ENCODE assay signal across 9 cellular contexts in the genomic region with DNA sequence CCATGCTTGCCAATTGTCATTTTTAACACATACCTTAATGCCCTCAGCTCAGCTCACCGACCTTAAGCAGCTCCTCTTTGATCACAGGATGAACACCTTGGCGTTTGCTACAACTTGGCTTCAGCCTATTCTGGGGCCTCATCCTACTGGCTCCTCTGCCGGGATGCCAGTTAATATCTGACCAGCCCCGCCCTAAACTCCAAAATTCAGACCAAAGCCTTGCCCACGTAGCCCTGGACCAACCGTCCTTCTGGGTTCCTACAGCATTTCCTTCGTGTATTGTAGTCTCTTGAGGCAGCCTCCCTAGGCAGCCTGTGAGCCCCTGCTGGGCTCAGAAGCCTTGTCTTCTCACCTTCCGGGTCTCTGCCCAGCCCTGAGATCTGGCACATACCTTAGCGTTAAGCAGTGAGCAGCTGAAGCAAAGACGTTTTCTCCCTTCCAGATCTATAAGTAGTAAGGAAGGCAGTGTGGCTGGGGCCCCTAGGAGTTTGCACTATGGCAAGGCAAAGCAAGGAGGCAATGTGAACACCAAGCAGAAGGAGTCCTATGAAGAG. TPM values are rescaled to one million over a fixed set of nuclear protein-coding genes. Genes with fewer than 3 reads are reported as not detected.
DNase-seq lines count a peak whose midpoint lies in the region; ATAC-seq, FAIRE-seq and TF ChIP-seq lines count a peak whose summit lies in the region.
"Had no signal": no experiment of that assay in that cellular context is flagged by ENCODE, and none has a peak within 500 bp of the region (broad histone marks: within the 10 kb centered on the region; RNA-seq: fewer than 3 reads in every experiment).

No MANE protein-coding gene starts in this region.

- H3K9me3 Mint-ChIP-seq in stimulated activated naive B cell treated with anti-CD40 and anti-IgM and Interleukin-4, amounts not matched to agents 10 μg/mL and 1 μg/mL and 100 μg/mL, for 72 hours = peaks cover 7 to 9% of the 10 kb centered on the region in 2 donors
- H3K9me3 Mint-ChIP-seq: stimulated activated naive CD8-positive, alpha-beta T cell treated with anti-CD3 and anti-CD28 coated beads, Interleukin-15, Interleukin-2, amounts not matched to agents 100 ng/mL and 50 ng/mL, for 24 hours had no signal

- peak overlapping the region; percentile 50 to 63 for H3K4me3 Mint-ChIP-seq in stimulated activated naive B cell treated with anti-CD40 and anti-IgM and Interleukin-4, amounts not matched to agents 10 μg/mL and 1 μg/mL and 100 μg/mL, for 72 hours

- H3K4me2 ChIP-seq in HCT116 (ENCODE audit: low read length) (peak overlapping the region; percentile 87), keratinocyte (ENCODE audit: control insufficient read depth, extremely low read depth, insufficient read depth, low read depth, low read length) (peak overlapping the region; percentile 87)

- peak overlapping the region; percentile 61 for H3K27ac Mint-ChIP-seq in stimulated activated naive B cell treated with anti-CD40 and anti-IgM and Interleukin-4, amounts not matched to agents 10 μg/mL and 1 μg/mL and 100 μg/mL, for 72 hours
- H3K27ac Mint-ChIP-seq: stimulated activated naive CD8-positive, alpha-beta T cell treated with anti-CD3 and anti-CD28 coated beads, Interleukin-15, Interleukin-2, amounts not matched to agents 100 ng/mL and 50 ng/mL, for 24 hours had no signal

- no peak for FAIRE-seq in keratinocyte (lab: Jason Lieb, UNC)

- H3K4me3 ChIP-seq in HCT116 (replicated peaks in 1 of 2; ENCODE audit: low read depth in 1 of 2, low read length in 2 of 2) = peak overlapping the region; percentile 84 to 88
- peak overlapping the region; percentile 72 for H3K4me3 ChIP-seq in astrocyte of the cerebellum (ENCODE audit: low read depth, low read length)
- peak overlapping the region; percentile 69 to 81 (median 78) for H3K4me3 ChIP-seq in keratinocyte (ENCODE audit: control insufficient read depth in 2 of 3, extremely low read depth in 1 of 3, insufficient read depth in 2 of 3, low read depth in 1 of 3, low read length in 3 of 3)

- peaks cover 17 to 19% of the 10 kb centered on the region in 2 donors for H3K4me1 Mint-ChIP-seq in stimulated activated naive B cell treated with anti-CD40 and anti-IgM and Interleukin-4, amounts not matched to agents 10 μg/mL and 1 μg/mL and 100 μg/mL, for 72 hours

- peak overlapping the region; percentile 3 for H2AFZ ChIP-seq in HCT116 (ENCODE audit: low read depth, low read length, poor library complexity, severe bottlenecking)
- peak overlapping the region; percentile 98 for H2AFZ ChIP-seq in keratinocyte (ENCODE audit: control insufficient read depth, low read length)

- no peaks in the 10 kb centered on the region for H3K9me3 ChIP-seq in HCT116 (ENCODE audit: control insufficient read depth in 1 of 2, insufficient read depth in 1 of 2, low read depth in 1 of 2, low read length in 2 of 2)
- H3K9me3 ChIP-seq in keratinocyte (ENCODE audit: control insufficient read depth, low read depth, low read length) = no peaks in the 10 kb centered on the region

- BruUV-seq in HCT116 (replicated peaks; lab: Mats Ljungman, UMichigan) = TSS peak; percentile 95

- H3K36me3 Mint-ChIP-seq in stimulated activated naive B cell treated with anti-CD40 and anti-IgM and Interleukin-4, amounts not matched to agents 10 μg/mL and 1 μg/mL and 100 μg/mL, for 72 hours = no peaks in the 10 kb centered on the region

- in situ Hi-C loops in astrocyte of the cerebellum (cut with HindIII; ENCODE audit: low sequenced_read_pairs) = no loop called here

- intact Hi-C loops in HCT116 (cut with micrococcal nuclease) = no loop called here

- no peak for TF ChIP-seq RAD21 in HCT116 (IDR thresholded peaks at IDR 0.05; ENCODE audit: low read depth)

- H3K9ac ChIP-seq in HCT116 (ENCODE audit: low read length) (peak overlapping the region; percentile 93), keratinocyte (ENCODE audit: control insufficient read depth, extremely low read depth, insufficient read depth, low read length) (peak overlapping the region; percentile 69)

- RAD21 ChIA-PET in HCT116 (lab: Charles Lee; ENCODE audit: low non-redundant PET in 1 of 2, low total read pairs in 2 of 2, uncharacterized antibody in 2 of 2, unreplicated experiment in 2 of 2) = interaction anchor here in 1 of 2 experiments (0.6 kb wide), 1 partner anchor 59 kb away, joined by 3 read pairs; no protein-coding TSS in a partner anchor

- H3K4me1 ChIP-seq in HCT116 (ENCODE audit: control insufficient read depth in 1 of 2, insufficient read depth in 2 of 2, low read length in 2 of 2) (peaks cover 11 to 32% of the 10 kb centered on the region in 2 experiments), keratinocyte (ENCODE audit: control insufficient read depth, extremely low read depth, insufficient read depth, low read length) (peaks cover 15% of the 10 kb centered on the region)

- CTCF ChIA-PET in HCT116 (lab: Charles Lee) = no interaction called here

- H3K79me2 ChIP-seq in HCT116 (ENCODE audit: insufficient read depth, low read length) = peaks cover 13% of the 10 kb centered on the region; the same call in 1 of the 2 replicates
- H3K79me2 ChIP-seq in keratinocyte (ENCODE audit: control insufficient read depth, insufficient read depth, low read length) = no peaks in the 10 kb centered on the region

- TF ChIP-seq CTCF in HCT116 (IDR thresholded peaks at IDR 0.05 in 2 of 3, conservative IDR thresholded peaks at IDR 0.05 in 1 of 3; ENCODE audit: borderline replicate concordance in 1 of 3, insufficient read depth in 1 of 3, low read depth in 2 of 3, low read length in 2 of 3) (no peak), astrocyte of the cerebellum (IDR thresholded peaks at IDR 0.05; ENCODE audit: low read depth, low read length, missing control alignments) (no peak), keratinocyte (optimal IDR thresholded peaks at IDR 0.05 in 1 of 3, IDR thresholded peaks at IDR 0.05 in 1 of 3, conservative IDR thresholded peaks at IDR 0.05 in 1 of 3; ENCODE audit: extremely low read depth in 1 of 3, insufficient read depth in 2 of 3, low read length in 3 of 3) (no peak)

- no peaks in the 10 kb centered on the region for H3K9me2 ChIP-seq in HCT116 (ENCODE audit: insufficient read depth)

- H3K27me3 ChIP-seq in HCT116 (ENCODE audit: insufficient read depth, low read length) (no peaks in the 10 kb centered on the region), keratinocyte (ENCODE audit: control insufficient read depth, extremely low read depth, insufficient read depth, low read length) (no peaks in the 10 kb centered on the region)

- dilution Hi-C loops in keratinocyte (cut with MboI; ENCODE audit: extremely low pct_ligation_motif_present, low sequenced_read_pairs) = no loop called here

- no peaks in the 10 kb centered on the region for H3K36me3 ChIP-seq in HCT116 (ENCODE audit: control insufficient read depth in 1 of 2, insufficient read depth in 2 of 2, low read length in 2 of 2)
- no peaks in the 10 kb centered on the region for H3K36me3 ChIP-seq in keratinocyte (ENCODE audit: control insufficient read depth in 2 of 2, extremely low read depth in 1 of 2, insufficient read depth in 2 of 2, low read length in 2 of 2)

- DNase-seq in HCT116 (ENCODE audit: low read depth, low spot score) (no peak), astrocyte of the cerebellum (ENCODE audit: low read depth) (no peak), keratinocyte (ENCODE audit: low read depth, low spot score) (no peak), NCI-H187 treated with DMSO at 0.1 percent for 48 hours (lab: John Stamatoyannopoulos, UW) (no peak), NCI-H524 (lab: John Stamatoyannopoulos, UW) (no peak), NCI-H2029 treated with DMSO at 0.1 percent for 48 hours (lab: John Stamatoyannopoulos, UW) (no peak), OCI-M1 (lab: John Stamatoyannopoulos, UW) (no peak)
- DNase-seq in stimulated activated naive B cell treated with anti-CD40 and anti-IgM and Interleukin-4, amounts not matched to agents 10 μg/mL and 1 μg/mL and 100 μg/mL, for 72 hours = no peak

- peak; percentile 24 for TF ChIP-seq POLR2A in HCT116 (IDR thresholded peaks at IDR 0.05; ENCODE audit: borderline replicate concordance, extremely low read depth, insufficient read depth, insufficient read length)

- peaks cover 49 to 57% of the 10 kb centered on the region in 2 donors for H3K27me3 Mint-ChIP-seq in stimulated activated naive B cell treated with anti-CD40 and anti-IgM and Interleukin-4, amounts not matched to agents 10 μg/mL and 1 μg/mL and 100 μg/mL, for 72 hours

- no peaks in the 10 kb centered on the region for H3K9me1 ChIP-seq in keratinocyte (ENCODE audit: control insufficient read depth, extremely low read depth, insufficient read depth, low read length)

- H4K20me1 ChIP-seq in HCT116 (ENCODE audit: insufficient read depth) (no peaks in the 10 kb centered on the region), keratinocyte (ENCODE audit: control insufficient read depth, extremely low read depth, insufficient read depth, low read length) (no peaks in the 10 kb centered on the region)

- POLR2A ChIA-PET in HCT116 (lab: Charles Lee) = interaction anchor here (1.4 kb wide), 1 partner anchor 11 kb away, joined by 3 read pairs; no protein-coding TSS in a partner anchor

- ATAC-seq in HCT116 = no peak; the same call in 1 of the 2 replicates
- ATAC-seq in stimulated activated naive B cell treated with anti-CD40 and anti-IgM and Interleukin-4, amounts not matched to agents 10 μg/mL and 1 μg/mL and 100 μg/mL, for 72 hours (replicated peaks) = no peak

- peak overlapping the region; percentile 59 for H3K27ac ChIP-seq in HCT116 (ENCODE audit: low read depth, low read length)
- no peak overlapping the region for H3K27ac ChIP-seq in keratinocyte (ENCODE audit: control insufficient read depth, insufficient read depth, low read length)

RNA-seq across cellular contexts. Expression of a gene that starts 0.8 kb away (rescaled TPM):
- 0.22 TPM for total RNA-seq in HCT116 (2021; ENCODE audit: unreplicated experiment)
- 0.31 and 0.51 TPM in 2 replicates for polyA plus RNA-seq in HCT116 (2012)
- 0.17 to 0.35 TPM (median 0.25 TPM) in 3 replicates for polyA plus RNA-seq in keratinocyte
- polyA plus RNA-seq in keratinocyte (2011; ENCODE audit: low read depth) = not detected
- 0.24 and 0.25 TPM in 2 replicates for polyA plus RNA-seq in keratinocyte (2011; cell fraction: cytosol; rRNA removed)
- 0.43 and 0.72 TPM in 2 replicates for polyA plus RNA-seq in keratinocyte (2011; cell fraction: nucleus; rRNA removed)
- 0.10 TPM in 1 of 2 replicates, not detected in the other for polyA plus RNA-seq in keratinocyte (2012; ENCODE audit: low replicate concordance)
- polyA minus RNA-seq in keratinocyte = not detected in 3 replicates
- not detected for polyA minus RNA-seq in keratinocyte (2011; cell fraction: cytosol; rRNA and poly(A)+ RNA removed)
- polyA minus RNA-seq in keratinocyte (2011; cell fraction: nucleus; rRNA and poly(A)+ RNA removed) = not detected in 2 replicates
